ENCODE assay signal across 19 cellular contexts in the genomic region with DNA sequence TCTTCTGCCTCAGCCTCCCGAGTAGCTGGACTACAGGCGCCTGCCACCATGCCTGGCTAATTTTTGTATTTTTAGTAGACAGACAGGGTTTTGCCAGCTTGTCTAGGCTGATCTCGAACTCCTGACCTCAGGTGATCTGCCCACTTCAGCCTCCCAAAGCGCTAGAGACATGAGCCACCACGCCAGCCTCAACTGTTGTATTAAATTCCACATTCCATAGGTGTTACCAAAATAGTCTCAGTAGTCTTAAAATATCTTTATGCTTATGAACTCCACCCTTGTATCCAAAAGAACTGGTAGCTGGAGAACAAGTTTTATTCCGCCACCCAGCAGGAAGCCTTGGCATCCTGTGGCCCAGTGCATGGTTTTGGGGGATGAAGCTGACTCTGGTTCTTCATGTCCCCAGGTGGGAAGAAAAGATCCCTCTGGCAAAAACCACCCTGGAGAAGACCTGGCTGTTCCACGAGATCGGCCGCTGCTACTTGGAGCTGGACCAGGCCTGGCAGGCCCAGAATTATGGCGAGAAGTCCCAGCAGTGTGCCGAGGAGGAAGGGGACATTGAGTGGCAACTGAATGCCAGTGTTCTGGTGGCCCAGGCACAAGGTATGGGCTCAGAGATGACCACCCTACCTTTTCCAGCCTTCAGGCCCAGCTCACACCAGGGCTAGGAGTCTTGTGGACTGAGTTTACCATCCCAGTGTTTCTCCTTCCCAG. TPM values are rescaled to one million over a fixed set of nuclear protein-coding genes. Genes with fewer than 3 reads are reported as not detected.
A peak's percentile ranks its signal among the peaks of the same experiment; 100 is the strongest.
DNase-seq lines count a peak whose midpoint lies in the region; ATAC-seq, FAIRE-seq and TF ChIP-seq lines count a peak whose summit lies in the region.
"Had no signal": no experiment of that assay in that cellular context is flagged by ENCODE, and none has a peak within 500 bp of the region (broad histone marks: within the 10 kb centered on the region; RNA-seq: fewer than 3 reads in every experiment).

No MANE protein-coding gene starts in this region.

- H3K4me1 ChIP-seq in K562 (replicated peaks in 1 of 2; ENCODE audit: control insufficient read depth in 2 of 2, insufficient read depth in 2 of 2, low read length in 2 of 2): peaks cover 0 to 3% of the 10 kb centered on the region in 2 experiments; a peak in 1 of 5 replicates
- H3K4me1 ChIP-seq in keratinocyte (ENCODE audit: control insufficient read depth, extremely low read depth, insufficient read depth, low read length): no peaks in the 10 kb centered on the region
- peaks cover 0 to 7% of the 10 kb centered on the region in 2 donors for H3K4me1 ChIP-seq in gastrocnemius medialis
- H3K4me1 ChIP-seq: HAP-1 had no signal

- ATAC-seq in K562: no peak
- ATAC-seq in gastrocnemius medialis: peak in 1 of 2 donors; percentile 44
- ATAC-seq in HG03378 (IDR thresholded peaks at IDR 0.05; ENCODE audit: unreplicated experiment): no peak
- ATAC-seq: GM23338 had no signal

- no peak for TF ChIP-seq EP300 in K562 (IDR thresholded peaks at IDR 0.05; ENCODE audit: low read length)

- TF ChIP-seq RAD21 in K562 (CRISPR knock-in tag; conservative IDR thresholded peaks at IDR 0.05 in 1 of 2, IDR thresholded peaks at IDR 0.05 in 1 of 2): no peak

- H3K36me3 ChIP-seq in K562 (ENCODE audit: control insufficient read depth, insufficient read depth, low read length) (no peaks in the 10 kb centered on the region), keratinocyte (ENCODE audit: control insufficient read depth in 2 of 2, extremely low read depth in 1 of 2, insufficient read depth in 2 of 2, low read length in 2 of 2) (no peaks in the 10 kb centered on the region), gastrocnemius medialis (no peaks in the 10 kb centered on the region)
- H3K36me3 ChIP-seq: HAP-1 had no signal

- no peak for TF ChIP-seq CTCF in K562 (IDR thresholded peaks at IDR 0.05 in 2 of 3, conservative IDR thresholded peaks at IDR 0.05 in 1 of 3; ENCODE audit: insufficient read depth in 2 of 3, low read depth in 1 of 3, low read length in 3 of 3)
- TF ChIP-seq CTCF in keratinocyte (optimal IDR thresholded peaks at IDR 0.05 in 1 of 3, IDR thresholded peaks at IDR 0.05 in 1 of 3, conservative IDR thresholded peaks at IDR 0.05 in 1 of 3; ENCODE audit: extremely low read depth in 1 of 3, insufficient read depth in 2 of 3, low read length in 3 of 3): no peak
- TF ChIP-seq CTCF in gastrocnemius medialis (IDR thresholded peaks at IDR 0.05 in 4 of 5, conservative IDR thresholded peaks at IDR 0.05 in 1 of 5): no peak

- no peaks in the 10 kb centered on the region for H3K79me2 ChIP-seq in K562 (ENCODE audit: control insufficient read depth, insufficient read depth, low read length)
- no peaks in the 10 kb centered on the region for H3K79me2 ChIP-seq in keratinocyte (ENCODE audit: control insufficient read depth, insufficient read depth, low read length)

- in situ Hi-C loops in K562 (cut with MboI): no loop called here
- in situ Hi-C loops in gastrocnemius medialis (cut with MboI; ENCODE audit: low sequenced_read_pairs in 4 of 4): no loop called here

- H3K9me3 ChIP-seq in K562 (replicated peaks; ENCODE audit: control insufficient read depth, insufficient read depth, low read depth, low read length) (no peaks in the 10 kb centered on the region), keratinocyte (ENCODE audit: control insufficient read depth, low read depth, low read length) (no peaks in the 10 kb centered on the region), gastrocnemius medialis (no peaks in the 10 kb centered on the region)
- H3K9me3 ChIP-seq: HAP-1 had no signal

- H3K9ac ChIP-seq in K562 (ENCODE audit: insufficient read depth in 1 of 2, low read depth in 2 of 2, low read length in 2 of 2) (peak overlapping the region in 1 of 2 experiments; percentile 65; a peak in 1 of 4 replicates), keratinocyte (ENCODE audit: control insufficient read depth, extremely low read depth, insufficient read depth, low read length) (no peak overlapping the region)

- WGBS in K562 (ENCODE audit: insufficient coverage, low coverage, missing lambda C conversion rate): 60% methylated on average over 11 of the region's 11 CpGs

- H3K27me3 ChIP-seq in K562 (ENCODE audit: control insufficient read depth in 2 of 2, insufficient read depth in 2 of 2, low read length in 2 of 2): no peaks in the 10 kb centered on the region
- H3K27me3 ChIP-seq in keratinocyte (ENCODE audit: control insufficient read depth, extremely low read depth, insufficient read depth, low read length): no peaks in the 10 kb centered on the region
- no peaks in the 10 kb centered on the region for H3K27me3 ChIP-seq in gastrocnemius medialis

- dilution Hi-C loops in keratinocyte (cut with MboI; ENCODE audit: extremely low pct_ligation_motif_present, low sequenced_read_pairs): no loop called here

- FAIRE-seq in K562 (lab: Jason Lieb, UNC) (no peak), keratinocyte (lab: Jason Lieb, UNC) (no peak)
- FAIRE-seq: GM12891, GM18507, H54 had no signal

- H2AFZ ChIP-seq in K562 (ENCODE audit: low read depth, low read length) (peak overlapping the region; percentile 68; the same call in 1 of the 2 replicates), keratinocyte (ENCODE audit: control insufficient read depth, low read length) (peak overlapping the region; percentile 35)
- H2AFZ ChIP-seq: GM23338 had no signal

- H3K4me3 ChIP-seq in K562 (no peak overlapping the region), keratinocyte (ENCODE audit: control insufficient read depth in 2 of 3, extremely low read depth in 1 of 3, insufficient read depth in 2 of 3, low read depth in 1 of 3, low read length in 3 of 3) (no peak overlapping the region), gastrocnemius medialis (no peak overlapping the region)
- H3K4me3 ChIP-seq: GM23338, HAP-1 had no signal

- intact Hi-C loops in K562 (cut with micrococcal nuclease) (no loop called here), gastrocnemius medialis (cut with DNase I; ENCODE audit: low total_unique reads) (no loop called here)

- DNase-seq in K562 (ENCODE audit: extremely low read depth in 1 of 4, low spot score in 3 of 4) (no peak), keratinocyte (ENCODE audit: low read depth, low spot score) (no peak), gastrocnemius medialis (no peak), NOMO-1 (lab: John Stamatoyannopoulos, UW; ENCODE audit: unreplicated experiment in 2 of 2) (no peak), caudate nucleus (lab: John Stamatoyannopoulos, UW) (no peak)
- DNase-seq: C1 segment of cervical spinal cord; Calu3; CD4-positive, alpha-beta memory T cell; COR-L47; DMS53; DMS79 treated with DMSO at 0.1 percent for 48 hours; GF-D8; HFFc6 had no signal

- no peak overlapping the region for H3K27ac ChIP-seq in K562 (ENCODE audit: extremely low read depth, low read depth, low read length)
- H3K27ac ChIP-seq in keratinocyte (ENCODE audit: control insufficient read depth, insufficient read depth, low read length): no peak overlapping the region
- peak overlapping the region in 3 of 4 donors; percentile 30 to 57 (median 46) for H3K27ac ChIP-seq in gastrocnemius medialis
- no peak overlapping the region for H3K27ac ChIP-seq in caudate nucleus (ENCODE audit: low read depth, low read length)

- H3K4me2 ChIP-seq in K562 (ENCODE audit: insufficient read depth, low read length) (no peak overlapping the region), keratinocyte (ENCODE audit: control insufficient read depth, extremely low read depth, insufficient read depth, low read depth, low read length) (no peak overlapping the region)
- H3K4me2 ChIP-seq: GM23338 had no signal

- CTCF ChIA-PET in K562 (lab: Yijun Ruan, JAX; ENCODE audit: low intra/inter-chr PET ratio): no interaction called here

- POLR2A ChIA-PET in K562 (lab: Yijun Ruan, JAX): interaction anchor here (0.6 to 2.6 kb wide), 4 partner anchors 9 to 14 kb away, joined by 4 to 13 read pairs (median 4); no protein-coding TSS in a partner anchor

- H3K9me1 ChIP-seq in K562 (ENCODE audit: control insufficient read depth, insufficient read depth, low read length) (no peaks in the 10 kb centered on the region), keratinocyte (ENCODE audit: control insufficient read depth, extremely low read depth, insufficient read depth, low read length) (no peaks in the 10 kb centered on the region)

- H4K20me1 ChIP-seq in K562 (replicated peaks; ENCODE audit: control insufficient read depth, insufficient read depth, low read length) (no peaks in the 10 kb centered on the region), keratinocyte (ENCODE audit: control insufficient read depth, extremely low read depth, insufficient read depth, low read length) (no peaks in the 10 kb centered on the region)

- BruUV-seq in K562 (replicated peaks; lab: Mats Ljungman, UMichigan): no TSS peak

- TF ChIP-seq POLR2A in K562 (conservative IDR thresholded peaks at IDR 0.05): no peak
- TF ChIP-seq POLR2A in gastrocnemius medialis (IDR thresholded peaks at IDR 0.05): no peak

RNA-seq across cellular contexts. Expression of gene CNP, which starts 17.7 kb away (rescaled TPM):
- 33.1 and 94.9 TPM in 2 replicates for total RNA-seq in K562 (2011; cell fraction: chromatin; rRNA removed; ENCODE audit: low replicate concordance)
- total RNA-seq in K562 (2011; cell fraction: nucleolus; rRNA removed): 31.3 and 42.9 TPM in 2 replicates
- total RNA-seq in K562 (2011; cell fraction: nucleoplasm; rRNA removed): 37.7 and 39.6 TPM in 2 replicates
- 45.4 and 45.8 TPM in 2 replicates for total RNA-seq in K562 (2014; rRNA removed)
- total RNA-seq in K562 (2014; rRNA removed; fragmentation: Illumina TruSeq; extraction: Trizol): 15.9 and 18.6 TPM in 2 replicates
- 31.8 and 32.1 TPM in 2 replicates for total RNA-seq in K562 (2015; rRNA removed; fragmentation: Illumina TruSeq; extraction: Trizol)
- 49.4 and 52.0 TPM in 2 replicates for total RNA-seq in K562 (2021)
- 15.5 and 20.7 TPM in 2 replicates for polyA plus RNA-seq in K562 (2011; rRNA removed)
- 11.4 and 24.5 TPM in 2 replicates for polyA plus RNA-seq in K562 (2011; cell fraction: cytosol; rRNA removed)
- polyA plus RNA-seq in K562 (2011; cell fraction: nucleus; rRNA removed): 10.2 and 21.9 TPM in 2 replicates
- polyA plus RNA-seq in K562 (2012): 30.0 and 34.8 TPM in 2 replicates
- polyA plus RNA-seq in K562 (2014; fragmentation: Illumina TruSeq; extraction: Trizol): 33.2 and 37.5 TPM in 2 replicates
- 1 to 10 TPM; 1.7 to 3.8 TPM for polyA plus RNA-seq in K562 (2014; fragmentation: Nextera tagmentation; extraction: Ambion mirVana)
- polyA plus RNA-seq in K562 (2014; rRNA removed): 29.1 and 30.2 TPM in 2 replicates
- 19.5 and 44.8 TPM in 2 replicates for polyA minus RNA-seq in K562 (2011; rRNA and poly(A)+ RNA removed)
- 36.4 and 44.8 TPM in 2 replicates for polyA minus RNA-seq in K562 (2011; cell fraction: cytosol; rRNA and poly(A)+ RNA removed)
- polyA minus RNA-seq in K562 (2011; cell fraction: nucleus; rRNA and poly(A)+ RNA removed): 11.0 and 11.9 TPM in 2 replicates
- polyA plus RNA-seq in keratinocyte: 32.4 to 37.8 TPM (median 37.2 TPM) in 3 replicates
- 20.2 TPM for polyA plus RNA-seq in keratinocyte (2011; ENCODE audit: low read depth)
- polyA plus RNA-seq in keratinocyte (2011; cell fraction: cytosol; rRNA removed): 21.6 and 35.4 TPM in 2 replicates
- 24.5 and 34.5 TPM in 2 replicates for polyA plus RNA-seq in keratinocyte (2011; cell fraction: nucleus; rRNA removed)
- 18.9 and 48.6 TPM in 2 replicates for polyA plus RNA-seq in keratinocyte (2012; ENCODE audit: low replicate concordance)
- 76.8 to 188 TPM (median 114 TPM) in 3 replicates for polyA minus RNA-seq in keratinocyte
- 68.3 TPM for polyA minus RNA-seq in keratinocyte (2011; cell fraction: cytosol; rRNA and poly(A)+ RNA removed)
- 22.4 and 60.7 TPM in 2 replicates for polyA minus RNA-seq in keratinocyte (2011; cell fraction: nucleus; rRNA and poly(A)+ RNA removed)
- total RNA-seq in gastrocnemius medialis: 10 to 100 TPM; 15.1 to 26.2 (median 20.4) TPM

RNA-seq across cellular contexts. Expression of gene ODAD4, which starts 18.5 kb away (rescaled TPM):
- 2.3 and 4.6 TPM in 2 replicates for total RNA-seq in K562 (2011; cell fraction: chromatin; rRNA removed; ENCODE audit: low replicate concordance)
- total RNA-seq in K562 (2011; cell fraction: nucleolus; rRNA removed): 0.67 and 2.2 TPM in 2 replicates
- total RNA-seq in K562 (2011; cell fraction: nucleoplasm; rRNA removed): 1.8 TPM in 2 replicates
- 0.09 and 0.24 TPM in 2 replicates for total RNA-seq in K562 (2014; rRNA removed)
- total RNA-seq in K562 (2014; rRNA removed; fragmentation: Illumina TruSeq; extraction: Trizol): 0.70 and 0.98 TPM in 2 replicates
- 0.45 and 0.51 TPM in 2 replicates for total RNA-seq in K562 (2015; rRNA removed; fragmentation: Illumina TruSeq; extraction: Trizol)
- 0.11 and 0.75 TPM in 2 replicates for total RNA-seq in K562 (2021)
- polyA plus RNA-seq in K562 (2011; rRNA removed): 0.05 and 0.35 TPM in 2 replicates
- 0.09 TPM in 2 replicates for polyA plus RNA-seq in K562 (2011; cell fraction: cytosol; rRNA removed)
- 0.32 and 0.44 TPM in 2 replicates for polyA plus RNA-seq in K562 (2011; cell fraction: nucleus; rRNA removed)
- 0.35 and 1.6 TPM in 2 replicates for polyA plus RNA-seq in K562 (2012)
- 0.57 and 0.67 TPM in 2 replicates for polyA plus RNA-seq in K562 (2014; fragmentation: Illumina TruSeq; extraction: Trizol)
- under 1 TPM; 0.30 to 0.81 TPM for polyA plus RNA-seq in K562 (2014; fragmentation: Nextera tagmentation; extraction: Ambion mirVana)
- polyA plus RNA-seq in K562 (2014; rRNA removed): 0.22 and 0.49 TPM in 2 replicates
- polyA minus RNA-seq in K562 (2011; rRNA and poly(A)+ RNA removed): 0.54 and 0.63 TPM in 2 replicates
- not detected in 2 replicates for polyA minus RNA-seq in K562 (2011; cell fraction: cytosol; rRNA and poly(A)+ RNA removed)
- 0.54 and 1.00 TPM in 2 replicates for polyA minus RNA-seq in K562 (2011; cell fraction: nucleus; rRNA and poly(A)+ RNA removed)
- polyA plus RNA-seq in keratinocyte: 0.07 to 0.20 TPM (median 0.17 TPM) in 3 replicates
- polyA plus RNA-seq in keratinocyte (2011; ENCODE audit: low read depth): 0.12 TPM
- 0.05 and 0.18 TPM in 2 replicates for polyA plus RNA-seq in keratinocyte (2011; cell fraction: cytosol; rRNA removed)
- 0.20 and 0.27 TPM in 2 replicates for polyA plus RNA-seq in keratinocyte (2011; cell fraction: nucleus; rRNA removed)
- polyA plus RNA-seq in keratinocyte (2012; ENCODE audit: low replicate concordance): 0.18 TPM in 1 of 2 replicates, not detected in the other
- polyA minus RNA-seq in keratinocyte: not detected in 3 replicates
- polyA minus RNA-seq in keratinocyte (2011; cell fraction: cytosol; rRNA and poly(A)+ RNA removed): not detected
- not detected in 2 replicates for polyA minus RNA-seq in keratinocyte (2011; cell fraction: nucleus; rRNA and poly(A)+ RNA removed)
- 1 to 10 TPM in 1 of 4 donors, under 1 TPM in 2, not detected in 1; 0.13 to 1.3 (median 0.20) TPM for total RNA-seq in gastrocnemius medialis

RNA-seq across cellular contexts. Expression of gene ACLY, which starts 30.2 kb away (rescaled TPM):
- 153 and 277 TPM in 2 replicates for total RNA-seq in K562 (2011; cell fraction: chromatin; rRNA removed; ENCODE audit: low replicate concordance)
- total RNA-seq in K562 (2011; cell fraction: nucleolus; rRNA removed): 161 TPM in 2 replicates
- 163 and 174 TPM in 2 replicates for total RNA-seq in K562 (2011; cell fraction: nucleoplasm; rRNA removed)
- total RNA-seq in K562 (2014; rRNA removed) (114 and 123 TPM in 2 replicates), K562 (2014; rRNA removed; fragmentation: Illumina TruSeq; extraction: Trizol) (112 and 125 TPM in 2 replicates), K562 (2015; rRNA removed; fragmentation: Illumina TruSeq; extraction: Trizol) (129 and 131 TPM in 2 replicates), K562 (2021) (261 and 280 TPM in 2 replicates), gastrocnemius medialis (10 to 100 TPM; 20.8 to 35.0 (median 30.7) TPM)
- polyA plus RNA-seq in K562 (2011; rRNA removed) (163 and 165 TPM in 2 replicates), K562 (2014; fragmentation: Illumina TruSeq; extraction: Trizol) (194 and 206 TPM in 2 replicates), K562 (2014; fragmentation: Nextera tagmentation; extraction: Ambion mirVana) (10 to 100 TPM; 42.9 to 58.5 TPM), K562 (2014; rRNA removed) (120 and 129 TPM in 2 replicates), keratinocyte (310 to 444 TPM (median 363 TPM) in 3 replicates)
- 156 and 184 TPM in 2 replicates for polyA plus RNA-seq in K562 (2011; cell fraction: cytosol; rRNA removed)
- 114 and 149 TPM in 2 replicates for polyA plus RNA-seq in K562 (2011; cell fraction: nucleus; rRNA removed)
- polyA plus RNA-seq in K562 (2012): 94.5 and 161 TPM in 2 replicates
- 244 and 312 TPM in 2 replicates for polyA minus RNA-seq in K562 (2011; rRNA and poly(A)+ RNA removed)
- 258 TPM in 2 replicates for polyA minus RNA-seq in K562 (2011; cell fraction: cytosol; rRNA and poly(A)+ RNA removed)
- polyA minus RNA-seq in K562 (2011; cell fraction: nucleus; rRNA and poly(A)+ RNA removed): 49.9 and 63.5 TPM in 2 replicates
- 94.7 TPM for polyA plus RNA-seq in keratinocyte (2011; ENCODE audit: low read depth)
- 297 and 320 TPM in 2 replicates for polyA plus RNA-seq in keratinocyte (2011; cell fraction: cytosol; rRNA removed)
- 455 and 462 TPM in 2 replicates for polyA plus RNA-seq in keratinocyte (2011; cell fraction: nucleus; rRNA removed)
- polyA plus RNA-seq in keratinocyte (2012; ENCODE audit: low replicate concordance): 54.0 and 345 TPM in 2 replicates
- polyA minus RNA-seq in keratinocyte: 676 to 815 TPM (median 678 TPM) in 3 replicates
- polyA minus RNA-seq in keratinocyte (2011; cell fraction: cytosol; rRNA and poly(A)+ RNA removed): 655 TPM
- polyA minus RNA-seq in keratinocyte (2011; cell fraction: nucleus; rRNA and poly(A)+ RNA removed): 479 and 627 TPM in 2 replicates

Comparison
In these comparisons a context has a peak if more than half of its experiments do, and no peak if none do; other contexts are left out.
1. H3K27ac ChIP-seq: peak in gastrocnemius medialis (3 of 4); none in K562 (single experiment), keratinocyte (single experiment) and caudate nucleus (single experiment).